In genomic region chr11:122748968-122749687, GRCh38 we compare ENCODE assay signal across 8 cellular contexts.
DNase-seq lines count a peak whose midpoint lies in the region; ATAC-seq and TF ChIP-seq lines count a peak whose summit lies in the region.

No MANE protein-coding gene starts in this region.

- H3K9me3 ChIP-seq in RWPE2 (ENCODE audit: severe bottlenecking) (no peaks in the 10 kb centered on the region), mucosa of descending colon (no peaks in the 10 kb centered on the region)

- no peaks in the 10 kb centered on the region for H3K36me3 ChIP-seq in RWPE2 (ENCODE audit: low read depth)
- H3K36me3 ChIP-seq in mucosa of descending colon (ENCODE audit: low read depth) = no peaks in the 10 kb centered on the region

- no peak overlapping the region for H3K4me3 ChIP-seq in RWPE2 (ENCODE audit: severe bottlenecking)
- no peak overlapping the region for H3K4me3 ChIP-seq in mucosa of descending colon

- H3K4me1 ChIP-seq in RWPE2 (ENCODE audit: insufficient read depth, poor library complexity, severe bottlenecking) = peaks cover 3% of the 10 kb centered on the region
- no peaks in the 10 kb centered on the region for H3K4me1 ChIP-seq in mucosa of descending colon (ENCODE audit: low read depth)

- H3K27ac ChIP-seq in RWPE2 (ENCODE audit: poor library complexity, severe bottlenecking) = no peak overlapping the region

- intact Hi-C loops in mucosa of descending colon (cut with DNase I, micrococcal nuclease) = no loop called here

- no peaks in the 10 kb centered on the region for H3K27me3 ChIP-seq in RWPE2 (ENCODE audit: insufficient read depth, poor library complexity, severe bottlenecking)

- DNase-seq in A172 (ENCODE audit: low spot score) (peak; percentile 90), RWPE2 (ENCODE audit: low spot score) (no peak), astrocyte of the hippocampus (ENCODE audit: low read depth, low spot score) (peak; percentile 81), mucosa of descending colon (peak in 1 of 3 donors; percentile 47), islet precursor cell (no peak), NCI-H146 treated with DMSO at 0.1 percent for 48 hours (lab: John Stamatoyannopoulos, UW; ENCODE audit: unreplicated experiment) (no peak)

- ATAC-seq in GM18870 (IDR thresholded peaks at IDR 0.05; ENCODE audit: unreplicated experiment) (peak; percentile 84), HG03095 (IDR thresholded peaks at IDR 0.05; ENCODE audit: unreplicated experiment) (peak; percentile 81), RWPE2 (ENCODE audit: low read depth) (peak; percentile 88), mucosa of descending colon (peak; percentile 82)

- TF ChIP-seq CTCF in RWPE2 (IDR thresholded peaks at IDR 0.05; ENCODE audit: poor library complexity, severe bottlenecking) (no peak), mucosa of descending colon (IDR thresholded peaks at IDR 0.05) (no peak)

Comparison
In these comparisons a context has a peak if more than half of its experiments do, and no peak if none do; other contexts are left out.
1. DNase-seq: peak in A172 (single experiment) and astrocyte of the hippocampus (single experiment); none in RWPE2 (single experiment), islet precursor cell (single experiment) and NCI-H146 treated with DMSO at 0.1 percent for 48 hours (single experiment).
2. Peak in every context shown above with its lines, with median percentiles within 50 percentile points of each other: ATAC-seq.